19 cellular contexts compared by ENCODE assay signal in the genomic region with DNA sequence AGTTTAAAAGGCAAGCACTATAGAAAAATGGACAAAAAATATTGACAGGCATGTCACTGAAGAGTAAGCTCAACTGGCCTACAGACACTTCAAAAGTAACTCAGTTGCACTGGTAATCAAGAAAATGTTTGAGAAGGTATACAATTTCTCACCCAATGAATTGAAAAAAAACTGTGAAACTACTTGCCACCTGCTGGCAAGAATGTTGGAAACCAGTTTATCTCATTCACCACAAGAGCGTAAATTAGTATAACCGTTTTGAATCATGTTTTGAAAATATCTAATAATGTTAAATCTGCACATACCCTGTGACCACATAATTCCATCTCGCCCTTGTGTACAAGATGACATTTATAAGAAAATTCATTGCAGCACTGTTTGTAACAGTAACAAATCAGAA. TPM values are rescaled to one million over a fixed set of nuclear protein-coding genes. Genes with fewer than 3 reads are reported as not detected.
A peak's percentile ranks its signal among the peaks of the same experiment; 100 is the strongest.
DNase-seq lines count a peak whose midpoint lies in the region; FAIRE-seq and TF ChIP-seq lines count a peak whose summit lies in the region.
"Had no signal": no experiment of that assay in that cellular context is flagged by ENCODE, and none has a peak within 500 bp of the region (broad histone marks: within the 10 kb centered on the region; RNA-seq: fewer than 3 reads in every experiment).

No MANE protein-coding gene starts in this region.

- H3K4me2 ChIP-seq in Karpas-422 (ENCODE audit: low read depth, low read length, poor library complexity, severe bottlenecking) = no peak overlapping the region
- H3K4me2 ChIP-seq in neural progenitor cell = no peak overlapping the region

- TF ChIP-seq CTCF in Caco-2 (IDR thresholded peaks at IDR 0.05; ENCODE audit: insufficient read depth in 1 of 2, low read depth in 1 of 2, low read length in 1 of 2, severe bottlenecking in 1 of 2, unreplicated experiment in 1 of 2) (peak; percentile 29 to 38), bronchial epithelial cell (IDR thresholded peaks at IDR 0.05; ENCODE audit: insufficient read depth, low read length, severe bottlenecking) (peak; percentile 17), neural progenitor cell (IDR thresholded peaks at IDR 0.05) (peak; percentile 28)

- no peak for DNase-seq in Caco-2
- DNase-seq in Karpas-422 = peak; percentile 42
- DNase-seq in bronchial epithelial cell (ENCODE audit: low read depth) = no peak
- DNase-seq in neural progenitor cell (ENCODE audit: low spot score) = no peak
- DNase-seq in activated naive CD4-positive, alpha-beta T cell treated with anti-CD3 and anti-CD28 coated beads, Interleukin-2, amount 10 ng/mL, durations not matched to agents 7 days and 5 days = no peak
- no peak for DNase-seq in NCI-H446 treated with DMSO at 0.1 percent for 48 hours (lab: John Stamatoyannopoulos, UW)
- DNase-seq in NCI-H1436 (lab: John Stamatoyannopoulos, UW) = no peak
- DNase-seq: activated CD4-positive, alpha-beta T cell treated with anti-CD3 and anti-CD28 coated beads for 1 hour; activated naive CD8-positive, alpha-beta T cell treated with anti-CD3 and anti-CD28 coated beads, Interleukin-2, amount 10 ng/mL, durations not matched to agents 7 days and 5 days; midbrain; NCI-H2029 treated with DMSO at 0.1 percent for 48 hours; occipital lobe; small intestine; stimulated activated naive CD4-positive, alpha-beta T cell had no signal

- H2AFZ ChIP-seq in Karpas-422 (ENCODE audit: low read length) = no peak overlapping the region
- H2AFZ ChIP-seq in neural progenitor cell (replicated peaks) = no peak overlapping the region

- H3F3A ChIP-seq in neural progenitor cell (ENCODE audit: low read depth) = no peaks in the 10 kb centered on the region

- no TSS peak for BruUV-seq in Caco-2 (replicated peaks; lab: Mats Ljungman, UMichigan)

- H3K27me3 Mint-ChIP-seq in Caco-2 (ENCODE audit: insufficient read depth, unreplicated experiment) = no peaks in the 10 kb centered on the region
- peaks cover 2% of the 10 kb centered on the region for H3K27me3 Mint-ChIP-seq in neural progenitor cell (ENCODE audit: insufficient read depth, low read depth)
- H3K27me3 Mint-ChIP-seq in activated naive CD4-positive, alpha-beta T cell treated with anti-CD3 and anti-CD28 coated beads, Interleukin-2, amount 10 ng/mL, durations not matched to agents 7 days and 5 days = no peaks in the 10 kb centered on the region
- H3K27me3 Mint-ChIP-seq: activated naive CD8-positive, alpha-beta T cell treated with anti-CD3 and anti-CD28 coated beads, Interleukin-2, amount 10 ng/mL, durations not matched to agents 7 days and 5 days; central memory CD8-positive, alpha-beta T cell had no signal

- POLR2A ChIA-PET in Caco-2 (lab: Charles Lee) = no interaction called here

- H3K27me3 ChIP-seq in Caco-2 (replicated peaks; ENCODE audit: control insufficient read depth, insufficient read depth, low read length) (no peaks in the 10 kb centered on the region), Karpas-422 (ENCODE audit: low read length) (no peaks in the 10 kb centered on the region), bronchial epithelial cell (ENCODE audit: control insufficient read depth, insufficient read depth, low read length) (no peaks in the 10 kb centered on the region), neural progenitor cell (no peaks in the 10 kb centered on the region)

- H3K9me3 Mint-ChIP-seq in Caco-2 (ENCODE audit: unreplicated experiment) (no peaks in the 10 kb centered on the region), neural progenitor cell (no peaks in the 10 kb centered on the region)
- no peaks in the 10 kb centered on the region for H3K9me3 Mint-ChIP-seq in activated naive CD4-positive, alpha-beta T cell treated with anti-CD3 and anti-CD28 coated beads, Interleukin-2, amount 10 ng/mL, durations not matched to agents 7 days and 5 days
- H3K9me3 Mint-ChIP-seq: activated naive CD8-positive, alpha-beta T cell treated with anti-CD3 and anti-CD28 coated beads, Interleukin-2, amount 10 ng/mL, durations not matched to agents 7 days and 5 days; central memory CD8-positive, alpha-beta T cell had no signal

- no peaks in the 10 kb centered on the region for H3K36me3 Mint-ChIP-seq in Caco-2 (ENCODE audit: insufficient read depth, unreplicated experiment)
- H3K36me3 Mint-ChIP-seq in neural progenitor cell = no peaks in the 10 kb centered on the region
- H3K36me3 Mint-ChIP-seq in activated naive CD4-positive, alpha-beta T cell treated with anti-CD3 and anti-CD28 coated beads, Interleukin-2, amount 10 ng/mL, durations not matched to agents 7 days and 5 days = peaks cover 46% of the 10 kb centered on the region

- no peaks in the 10 kb centered on the region for H3K4me1 ChIP-seq in Caco-2
- H3K4me1 ChIP-seq in Karpas-422 (ENCODE audit: low read length) = no peaks in the 10 kb centered on the region
- H3K4me1 ChIP-seq in neural progenitor cell = no peaks in the 10 kb centered on the region

- intact Hi-C loops in Caco-2 (cut with micrococcal nuclease; ENCODE audit: unreplicated experiment) = no loop called here

- H3K79me2 ChIP-seq in Karpas-422 (ENCODE audit: low read length) (no peaks in the 10 kb centered on the region), neural progenitor cell (ENCODE audit: low read depth) (no peaks in the 10 kb centered on the region)

- CTCF ChIA-PET in Caco-2 (lab: Charles Lee) = no interaction called here
- CTCF ChIA-PET in activated naive CD4-positive, alpha-beta T cell treated with anti-CD3 and anti-CD28 coated beads, Interleukin-2, amount 10 ng/mL, durations not matched to agents 7 days and 5 days (lab: Charles Lee) = interaction anchor here (0.6 kb wide), 1 partner anchor 176 kb away, joined by 3 read pairs; no protein-coding TSS in a partner anchor

- H3K9ac ChIP-seq in Karpas-422 (ENCODE audit: low read length) (no peak overlapping the region), neural progenitor cell (no peak overlapping the region)

- H3K9me3 ChIP-seq in Caco-2 (no peaks in the 10 kb centered on the region), Karpas-422 (ENCODE audit: low read length) (no peaks in the 10 kb centered on the region), neural progenitor cell (ENCODE audit: low read depth) (no peaks in the 10 kb centered on the region)

- H3K36me3 ChIP-seq in Caco-2 (ENCODE audit: control insufficient read depth, insufficient read depth, low read length) = no peaks in the 10 kb centered on the region
- no peaks in the 10 kb centered on the region for H3K36me3 ChIP-seq in Karpas-422 (ENCODE audit: insufficient read depth, low read length)
- H3K36me3 ChIP-seq in bronchial epithelial cell (ENCODE audit: control insufficient read depth, insufficient read depth, low read length) = no peaks in the 10 kb centered on the region
- no peaks in the 10 kb centered on the region for H3K36me3 ChIP-seq in neural progenitor cell

- no peaks in the 10 kb centered on the region for H4K20me1 ChIP-seq in Karpas-422 (ENCODE audit: insufficient read depth, low read depth, low read length)
- H4K20me1 ChIP-seq in neural progenitor cell (ENCODE audit: low read depth) = no peaks in the 10 kb centered on the region

- H3K4me1 Mint-ChIP-seq in Caco-2 (ENCODE audit: low read depth, unreplicated experiment) (no peaks in the 10 kb centered on the region), neural progenitor cell (no peaks in the 10 kb centered on the region)
- peaks cover 26% of the 10 kb centered on the region for H3K4me1 Mint-ChIP-seq in activated naive CD4-positive, alpha-beta T cell treated with anti-CD3 and anti-CD28 coated beads, Interleukin-2, amount 10 ng/mL, durations not matched to agents 7 days and 5 days
- H3K4me1 Mint-ChIP-seq: central memory CD8-positive, alpha-beta T cell had no signal

- H3K27ac ChIP-seq in Karpas-422 (ENCODE audit: low read length) (no peak overlapping the region), neural progenitor cell (no peak overlapping the region)
- H3K27ac ChIP-seq: HL-60, RWPE1 had no signal

- no peaks in the 10 kb centered on the region for H3K9me2 ChIP-seq in Karpas-422 (replicated peaks; ENCODE audit: insufficient read depth, low read length)

- H3K27ac Mint-ChIP-seq in Caco-2 (ENCODE audit: unreplicated experiment) = no peak overlapping the region
- no peak overlapping the region for H3K27ac Mint-ChIP-seq in neural progenitor cell
- H3K27ac Mint-ChIP-seq in activated naive CD4-positive, alpha-beta T cell treated with anti-CD3 and anti-CD28 coated beads, Interleukin-2, amount 10 ng/mL, durations not matched to agents 7 days and 5 days = no peak overlapping the region
- H3K27ac Mint-ChIP-seq: activated naive CD8-positive, alpha-beta T cell treated with anti-CD3 and anti-CD28 coated beads, Interleukin-2, amount 10 ng/mL, durations not matched to agents 7 days and 5 days had no signal

- FAIRE-seq in bronchial epithelial cell (lab: Jason Lieb, UNC) = no peak
- FAIRE-seq: endothelial cell of umbilical vein, islet of Langerhans had no signal

- H3K4me3 ChIP-seq in Caco-2 (ENCODE audit: low read depth, low read length) (no peak overlapping the region), Karpas-422 (ENCODE audit: low read length) (no peak overlapping the region), bronchial epithelial cell (ENCODE audit: low read depth, low read length) (no peak overlapping the region), neural progenitor cell (no peak overlapping the region)

- no peak overlapping the region for H3K4me3 Mint-ChIP-seq in Caco-2 (ENCODE audit: unreplicated experiment)
- H3K4me3 Mint-ChIP-seq in neural progenitor cell = no peak overlapping the region
- no peak overlapping the region for H3K4me3 Mint-ChIP-seq in activated naive CD4-positive, alpha-beta T cell treated with anti-CD3 and anti-CD28 coated beads, Interleukin-2, amount 10 ng/mL, durations not matched to agents 7 days and 5 days
- H3K4me3 Mint-ChIP-seq: activated naive CD8-positive, alpha-beta T cell treated with anti-CD3 and anti-CD28 coated beads, Interleukin-2, amount 10 ng/mL, durations not matched to agents 7 days and 5 days; central memory CD8-positive, alpha-beta T cell had no signal

RNA-seq across cellular contexts. Expression of gene TXK, which starts 31.7 kb away (rescaled TPM):
- 0.63 and 1.7 TPM in 2 replicates for total RNA-seq in Caco-2 (2022)
- total RNA-seq in Karpas-422 (2014; rRNA removed; shearing (Covaris generic); ENCODE audit: low replicate concordance) = not detected in 2 replicates
- under 0.01 and 0.13 TPM in 2 replicates for total RNA-seq in bronchial epithelial cell
- not detected in 2 replicates for total RNA-seq in neural progenitor cell (ENCODE audit: low replicate concordance)
